8 cellular contexts compared by ENCODE assay signal in genomic region chr5:132437604-132438275, GRCh38. TPM values are rescaled to one million over a fixed set of nuclear protein-coding genes. Genes with fewer than 3 reads are reported as not detected.
DNase-seq lines count a peak whose midpoint lies in the region; ATAC-seq and TF ChIP-seq lines count a peak whose summit lies in the region.

No MANE protein-coding gene starts in this region.

- H3K27me3 ChIP-seq in left ventricle myocardium inferior (ENCODE audit: low read depth), result no peaks in the 10 kb centered on the region

- no peaks in the 10 kb centered on the region for H3K9me3 ChIP-seq in left ventricle myocardium inferior (replicated peaks)

- H3K4me3 ChIP-seq in left ventricle myocardium inferior, result no peak overlapping the region

- TF ChIP-seq CTCF in left ventricle myocardium inferior (IDR thresholded peaks at IDR 0.05; ENCODE audit: borderline replicate concordance), result no peak

- intact Hi-C loops in left ventricle myocardium inferior (cut with micrococcal nuclease), result no loop called here

- DNase-seq in NOMO-1 treated with DMSO at 0.1 percent for 48 hours (lab: John Stamatoyannopoulos, UW; ENCODE audit: unreplicated experiment) (peak; percentile 90), left ventricle myocardium inferior (peak; percentile 83), SHP77 treated with DMSO at 0.1 percent for 48 hours (lab: John Stamatoyannopoulos, UW) (no peak)
- peak; percentile 38 for DNase-seq in activated T-helper 9 cell treated with anti-CD3 and anti-CD28 coated beads, Interleukin-2, amount 50 U/mL, for 16 hours (ENCODE audit: low read depth)
- peak; percentile 48 for DNase-seq in stimulated activated CD4-positive, alpha-beta T cell treated with anti-CD3 and anti-CD28 coated beads, Interleukin-12 subunit alpha, Interleukin-12 subunit beta, amount 100 ng/mL, for 4 hours

- H3K27ac ChIP-seq in left ventricle myocardium inferior (replicated peaks), result peak overlapping the region; percentile 83

- peaks cover 99% of the 10 kb centered on the region for H3K4me1 ChIP-seq in left ventricle myocardium inferior

- ATAC-seq in GM18505 (IDR thresholded peaks at IDR 0.05; ENCODE audit: unreplicated experiment), result peak; percentile 86
- ATAC-seq in HG02623 (IDR thresholded peaks at IDR 0.05; ENCODE audit: unreplicated experiment), result peak; percentile 75
- no peak for ATAC-seq in GM18519 (IDR thresholded peaks at IDR 0.05; ENCODE audit: low FRiP score, unreplicated experiment)

- H3K36me3 ChIP-seq in left ventricle myocardium inferior, result no peaks in the 10 kb centered on the region

- no peak for TF ChIP-seq POLR2A in GM18505 (IDR thresholded peaks at IDR 0.05; ENCODE audit: borderline replicate concordance, extremely low read depth, insufficient read depth, insufficient read length)

RNA-seq across cellular contexts. Expression of gene IRF1, which starts 52.8 kb away (rescaled TPM):
- total RNA-seq in left ventricle myocardium inferior, result 10.9 TPM
